In the genomic region with DNA sequence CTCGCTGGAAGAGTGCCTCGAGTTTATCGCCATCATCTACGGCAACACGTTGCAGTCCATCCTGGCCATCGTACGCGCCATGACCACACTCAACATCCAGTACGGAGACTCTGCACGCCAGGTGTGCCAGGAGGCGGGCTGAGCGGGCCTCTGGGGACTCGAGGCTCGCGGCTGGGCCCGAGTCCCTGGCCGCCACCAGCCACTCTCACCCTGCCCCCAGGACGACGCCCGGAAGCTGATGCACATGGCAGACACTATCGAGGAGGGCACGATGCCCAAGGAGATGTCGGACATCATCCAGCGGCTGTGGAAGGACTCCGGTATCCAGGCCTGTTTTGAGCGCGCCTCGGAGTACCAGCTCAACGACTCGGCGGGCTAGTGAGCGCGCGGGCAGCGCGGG, we compare ENCODE assay signal across 1 cellular context.
A peak's percentile ranks its signal among the peaks of the same experiment; 100 is the strongest.
TF ChIP-seq lines count a peak whose summit lies in the region.

No MANE protein-coding gene starts in this region.

TF ChIP-seq in HepG2, 621 proteins besides CTCF, POLR2A, EP300 and RAD21:
- no peak for TF ChIP-seq SNAPC2 (CRISPR knock-in tag; IDR thresholded peaks at IDR 0.05)
- TF ChIP-seq AGO2 (optimal IDR thresholded peaks at IDR 0.05; ENCODE audit: low read depth, low read length): peak; percentile 69
- TF ChIP-seq TRIM24 (CRISPR knock-in tag; IDR thresholded peaks at IDR 0.05): no peak
- no peak for TF ChIP-seq ZNF878 (CRISPR knock-in tag; IDR thresholded peaks at IDR 0.05)
- no peak for TF ChIP-seq PTBP1 (IDR thresholded peaks at IDR 0.05; ENCODE audit: low read depth, low read length, poor library complexity, severe bottlenecking)
- TF ChIP-seq PPARG (CRISPR knock-in tag; conservative IDR thresholded peaks at IDR 0.05): no peak
- TF ChIP-seq IKZF4 (CRISPR knock-in tag; IDR thresholded peaks at IDR 0.05; ENCODE audit: borderline replicate concordance, low read depth, not compliant biosample characterization): no peak
- TF ChIP-seq NRL (CRISPR knock-in tag; IDR thresholded peaks at IDR 0.05; ENCODE audit: borderline replicate concordance): no peak
- TF ChIP-seq RBFOX2 (IDR thresholded peaks at IDR 0.05; ENCODE audit: low read depth, low read length): peak; percentile 17; the same call in 1 of the 2 replicates
- no peak for TF ChIP-seq SKIL (CRISPR knock-in tag; IDR thresholded peaks at IDR 0.05; ENCODE audit: borderline replicate concordance)
- TF ChIP-seq PBX2 (CRISPR knock-in tag; IDR thresholded peaks at IDR 0.05): no peak
- no peak for TF ChIP-seq EHMT2 (IDR thresholded peaks at IDR 0.05; ENCODE audit: borderline replicate concordance, low read depth, low read length)
- no peak for TF ChIP-seq ISL2 (CRISPR knock-in tag; IDR thresholded peaks at IDR 0.05)
